In the genomic region with DNA sequence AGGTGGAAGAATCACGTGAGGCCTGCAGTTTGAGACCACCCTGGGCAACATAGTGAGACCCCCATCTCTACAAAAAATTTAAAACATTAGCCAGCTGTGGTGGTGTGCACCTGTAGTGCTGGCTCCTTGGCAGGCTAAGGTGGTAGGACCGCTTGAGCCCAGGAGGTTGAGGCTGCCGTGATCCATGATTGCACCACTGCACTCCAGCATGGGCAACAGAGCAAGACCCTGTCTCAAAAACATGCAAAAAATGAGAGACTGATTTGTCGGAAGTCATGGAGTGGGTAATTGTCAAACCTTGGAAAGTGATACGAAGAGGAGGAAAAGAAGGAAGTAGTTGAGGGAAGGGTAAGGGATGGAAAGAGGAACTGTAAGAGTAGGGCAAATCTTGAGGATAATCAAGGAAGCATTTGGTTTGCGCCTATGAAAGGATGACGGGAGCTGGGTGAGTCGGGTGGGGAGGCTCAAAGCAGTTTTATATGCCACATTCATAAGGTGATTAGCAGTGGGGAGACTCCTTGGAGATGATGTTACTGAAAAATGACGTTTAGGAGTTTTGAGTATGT, we compare ENCODE assay signal across 1 cellular context.
TF ChIP-seq lines count a peak whose summit lies in the region.

No MANE protein-coding gene starts in this region.

TF ChIP-seq in K562, 482 proteins besides CTCF, POLR2A, EP300 and RAD21 (continued from another document):
- TF ChIP-seq, protein P1, sequence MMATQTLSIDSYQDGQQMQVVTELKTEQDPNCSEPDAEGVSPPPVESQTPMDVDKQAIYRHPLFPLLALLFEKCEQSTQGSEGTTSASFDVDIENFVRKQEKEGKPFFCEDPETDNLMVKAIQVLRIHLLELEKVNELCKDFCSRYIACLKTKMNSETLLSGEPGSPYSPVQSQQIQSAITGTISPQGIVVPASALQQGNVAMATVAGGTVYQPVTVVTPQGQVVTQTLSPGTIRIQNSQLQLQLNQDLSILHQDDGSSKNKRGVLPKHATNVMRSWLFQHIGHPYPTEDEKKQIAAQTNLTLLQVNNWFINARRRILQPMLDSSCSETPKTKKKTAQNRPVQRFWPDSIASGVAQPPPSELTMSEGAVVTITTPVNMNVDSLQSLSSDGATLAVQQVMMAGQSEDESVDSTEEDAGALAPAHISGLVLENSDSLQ (IDR thresholded peaks at IDR 0.05), result no peak
- TF ChIP-seq BRF1 (IDR thresholded peaks at IDR 0.05; ENCODE audit: borderline replicate concordance, extremely low read depth, insufficient read length), result no peak
